Comparison of ENCODE assay signal across 12 cellular contexts in genomic region chr10:119284679-119285096, GRCh38.
A peak's percentile ranks its signal among the peaks of the same experiment; 100 is the strongest.
DNase-seq lines count a peak whose midpoint lies in the region; ATAC-seq and TF ChIP-seq lines count a peak whose summit lies in the region.
"Had no signal": no experiment of that assay in that cellular context is flagged by ENCODE, and none has a peak within 500 bp of the region (broad histone marks: within the 10 kb centered on the region; RNA-seq: fewer than 3 reads in every experiment).

No MANE protein-coding gene starts in this region.

- H3K27ac Mint-ChIP-seq in CD8-positive, alpha-beta T cell = peak overlapping the region; percentile 90
- peak overlapping the region; percentile 79 for H3K27ac Mint-ChIP-seq in activated CD4-positive, alpha-beta memory T cell treated with anti-CD3 and anti-CD28 coated beads for 36 hours

- H3K27me3 Mint-ChIP-seq in CD8-positive, alpha-beta T cell (ENCODE audit: low read depth) = no peaks in the 10 kb centered on the region
- no peaks in the 10 kb centered on the region for H3K27me3 Mint-ChIP-seq in activated CD4-positive, alpha-beta memory T cell treated with anti-CD3 and anti-CD28 coated beads for 36 hours

- H3K27ac ChIP-seq in CD8-positive, alpha-beta T cell (ENCODE audit: low read depth, low read length) = no peak overlapping the region
- peak overlapping the region in 9 of 12 donors; percentile 2 to 65 (median 47) for H3K27ac ChIP-seq in heart left ventricle
- H3K27ac ChIP-seq in psoas muscle = peak overlapping the region; percentile 2
- H3K27ac ChIP-seq: C4-2B had no signal

- peaks cover 60% of the 10 kb centered on the region for H3K4me1 ChIP-seq in CD8-positive, alpha-beta T cell (ENCODE audit: insufficient read depth, low read length)
- H3K4me1 ChIP-seq in heart left ventricle = peaks cover 28 to 100% (median 91%) of the 10 kb centered on the region in 12 donors
- H3K4me1 ChIP-seq in psoas muscle = peaks cover 67% of the 10 kb centered on the region

- WGBS in heart left ventricle, 4 donors = 44 to 63% (median 53%) methylated on average over 5 to 7 of the region's 7 CpGs
- WGBS in psoas muscle, 3 donors = 26 to 65% (median 37%) methylated on average over 7 of the region's 7 CpGs

- ATAC-seq in CD8-positive, alpha-beta T cell = no peak
- ATAC-seq in heart left ventricle = peak; percentile 5 to 71 (median 55)
- peak in 3 of 4 donors; percentile 47 to 78 (median 71) for ATAC-seq in psoas muscle
- no peak for ATAC-seq in HG03175 (IDR thresholded peaks at IDR 0.05; ENCODE audit: unreplicated experiment)

- peaks cover 79% of the 10 kb centered on the region for H3K4me1 Mint-ChIP-seq in CD8-positive, alpha-beta T cell (ENCODE audit: low read depth)
- H3K4me1 Mint-ChIP-seq in activated CD4-positive, alpha-beta memory T cell treated with anti-CD3 and anti-CD28 coated beads for 36 hours (ENCODE audit: low read depth) = peaks cover 61% of the 10 kb centered on the region

- no peaks in the 10 kb centered on the region for H3K36me3 ChIP-seq in CD8-positive, alpha-beta T cell (ENCODE audit: insufficient read depth, low read length)
- H3K36me3 ChIP-seq in heart left ventricle = no peaks in the 10 kb centered on the region
- H3K36me3 ChIP-seq in psoas muscle (ENCODE audit: insufficient read depth in 1 of 2, low read depth in 1 of 2) = no peaks in the 10 kb centered on the region

- no peak overlapping the region for H3K4me3 ChIP-seq in CD8-positive, alpha-beta T cell (ENCODE audit: low read depth, low read length)
- H3K4me3 ChIP-seq in heart left ventricle (no peak overlapping the region), psoas muscle (no peak overlapping the region)

- H3K4me3 Mint-ChIP-seq in CD8-positive, alpha-beta T cell = peak overlapping the region; percentile 76
- no peak overlapping the region for H3K4me3 Mint-ChIP-seq in activated CD4-positive, alpha-beta memory T cell treated with anti-CD3 and anti-CD28 coated beads for 36 hours

- H3K9me3 Mint-ChIP-seq in CD8-positive, alpha-beta T cell = no peaks in the 10 kb centered on the region
- no peaks in the 10 kb centered on the region for H3K9me3 Mint-ChIP-seq in activated CD4-positive, alpha-beta memory T cell treated with anti-CD3 and anti-CD28 coated beads for 36 hours

- no peak for TF ChIP-seq POLR2A in heart left ventricle (IDR thresholded peaks at IDR 0.05)

- peaks cover 2% of the 10 kb centered on the region for H3K36me3 Mint-ChIP-seq in CD8-positive, alpha-beta T cell
- no peaks in the 10 kb centered on the region for H3K36me3 Mint-ChIP-seq in activated CD4-positive, alpha-beta memory T cell treated with anti-CD3 and anti-CD28 coated beads for 36 hours

- no peaks in the 10 kb centered on the region for H3K9me3 ChIP-seq in CD8-positive, alpha-beta T cell (ENCODE audit: low read length)
- no peaks in the 10 kb centered on the region for H3K9me3 ChIP-seq in heart left ventricle
- no peaks in the 10 kb centered on the region for H3K9me3 ChIP-seq in psoas muscle

- no peaks in the 10 kb centered on the region for H3K27me3 ChIP-seq in CD8-positive, alpha-beta T cell (ENCODE audit: insufficient read depth, low read length)
- H3K27me3 ChIP-seq in heart left ventricle (no peaks in the 10 kb centered on the region), psoas muscle (ENCODE audit: insufficient read depth in 3 of 3, low read length in 2 of 3) (no peaks in the 10 kb centered on the region)

- POLR2A ChIA-PET in CD8-positive, alpha-beta T cell (lab: Charles Lee) = no interaction called here
- POLR2A ChIA-PET in activated CD4-positive, alpha-beta memory T cell treated with anti-CD3 and anti-CD28 coated beads for 36 hours (lab: Charles Lee) = interaction anchor here (1.1 kb wide), 1 partner anchor 14 kb away, joined by 3 read pairs; no protein-coding TSS in a partner anchor

- intact Hi-C loops in CD8-positive, alpha-beta T cell (cut with DNase I, micrococcal nuclease) = no loop called here
- intact Hi-C loops in activated CD4-positive, alpha-beta memory T cell treated with anti-CD3 and anti-CD28 coated beads for 36 hours (cut with micrococcal nuclease) = loop anchor here (2.0 kb wide), 1 partner anchor 22 kb away; no protein-coding TSS in a partner anchor
- intact Hi-C loops in heart left ventricle (cut with DNase I) = loop anchor here in 3 of 10 donors (5.0 kb wide), 5 partner anchors 32 to 128 kb away; partner anchors contain the start of gene GRK5 (in 1 of the 3)
- intact Hi-C loops in psoas muscle (cut with DNase I) = no loop called here

- no peak for DNase-seq in CD8-positive, alpha-beta T cell
- DNase-seq in activated CD4-positive, alpha-beta memory T cell treated with anti-CD3 and anti-CD28 coated beads for 36 hours = no peak
- peak in 2 of 5 donors; percentile 55 to 79 for DNase-seq in heart left ventricle
- peak; percentile 63 to 85 for DNase-seq in psoas muscle
- DNase-seq in NCI-H526 treated with DMSO at 0.1 percent for 48 hours (lab: John Stamatoyannopoulos, UW) = no peak
- DNase-seq in NCI-H1417 treated with DMSO at 0.1 percent for 48 hours (lab: John Stamatoyannopoulos, UW) = no peak
- DNase-seq in GOT3 (lab: John Stamatoyannopoulos, UW) = no peak
- DNase-seq: activated CD4-positive, CD25-positive, alpha-beta regulatory T cell; effector CD4-positive, alpha-beta T cell; mesendoderm had no signal

- TF ChIP-seq CTCF in CD8-positive, alpha-beta T cell (IDR thresholded peaks at IDR 0.05) = no peak
- TF ChIP-seq CTCF in heart left ventricle (IDR thresholded peaks at IDR 0.05) (no peak), psoas muscle (IDR thresholded peaks at IDR 0.05) (no peak)

- CTCF ChIA-PET in CD8-positive, alpha-beta T cell (lab: Charles Lee) = no interaction called here
- CTCF ChIA-PET in activated CD4-positive, alpha-beta memory T cell treated with anti-CD3 and anti-CD28 coated beads for 36 hours (lab: Charles Lee) = interaction anchor here (0.8 kb wide), 1 partner anchor 131 kb away, joined by 4 read pairs; no protein-coding TSS in a partner anchor

Comparison
In these comparisons a context has a peak if more than half of its experiments do, and no peak if none do; other contexts are left out.
1. ATAC-seq: peak in heart left ventricle (4 of 4) and psoas muscle (3 of 4); none in CD8-positive, alpha-beta T cell (single experiment) and HG03175 (single experiment).
2. DNase-seq: peak in psoas muscle (2 of 2); none in CD8-positive, alpha-beta T cell (0 of 7), activated CD4-positive, alpha-beta memory T cell treated with anti-CD3 and anti-CD28 coated beads for 36 hours (single experiment), NCI-H526 treated with DMSO at 0.1 percent for 48 hours (single experiment), NCI-H1417 treated with DMSO at 0.1 percent for 48 hours (single experiment) and GOT3 (single experiment).